ENCODE assay signal across 1 cellular context in the genomic region with DNA sequence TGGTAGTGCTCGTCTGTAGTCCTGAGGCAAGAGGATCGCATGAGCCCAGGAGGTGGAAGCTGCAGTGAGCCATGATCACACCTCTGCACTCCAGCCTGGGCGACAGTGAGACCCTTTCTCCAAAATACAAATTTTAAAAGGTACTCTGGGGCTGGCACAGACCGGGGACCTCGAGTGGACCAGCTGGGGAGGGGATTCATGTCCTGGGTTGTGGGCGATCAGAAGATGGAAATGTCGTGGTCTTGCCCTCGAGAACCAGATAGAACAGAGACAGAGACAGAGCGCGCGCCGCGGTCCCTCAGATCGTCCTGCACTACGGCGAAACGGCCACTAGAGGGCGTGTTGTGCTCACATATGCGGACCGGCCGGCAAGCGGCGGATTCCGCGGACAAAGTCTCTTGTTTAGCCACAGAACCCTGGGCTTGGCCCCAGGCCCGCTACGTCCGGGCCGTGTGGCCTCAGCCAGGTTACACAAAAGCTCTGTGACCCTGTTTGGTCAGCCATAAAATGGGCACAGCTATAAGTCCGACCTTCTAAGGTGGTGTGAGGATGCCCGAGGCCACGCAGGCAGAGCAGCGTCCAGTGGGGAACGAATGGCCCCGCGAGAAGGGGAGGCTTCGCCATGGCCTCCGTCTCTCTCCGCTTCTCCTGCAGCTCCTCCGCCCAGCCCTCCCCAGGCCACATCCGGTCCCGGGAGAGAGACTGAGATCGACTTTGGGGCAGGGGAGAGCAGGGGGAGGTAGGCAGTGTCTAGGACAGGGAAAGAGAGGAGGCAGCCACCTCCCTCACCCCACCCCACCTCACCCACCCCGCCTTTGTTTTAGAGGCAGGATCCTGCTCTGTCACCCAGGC.
TF ChIP-seq lines count a peak whose summit lies in the region.

No MANE protein-coding gene starts in this region.

TF ChIP-seq in HepG2, 621 proteins besides CTCF, POLR2A, EP300 and RAD21 (continued from another document and continues in another):
- TF ChIP-seq, protein P1, sequence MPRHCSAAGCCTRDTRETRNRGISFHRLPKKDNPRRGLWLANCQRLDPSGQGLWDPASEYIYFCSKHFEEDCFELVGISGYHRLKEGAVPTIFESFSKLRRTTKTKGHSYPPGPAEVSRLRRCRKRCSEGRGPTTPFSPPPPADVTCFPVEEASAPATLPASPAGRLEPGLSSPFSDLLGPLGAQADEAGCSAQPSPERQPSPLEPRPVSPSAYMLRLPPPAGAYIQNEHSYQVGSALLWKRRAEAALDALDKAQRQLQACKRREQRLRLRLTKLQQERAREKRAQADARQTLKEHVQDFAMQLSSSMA (CRISPR knock-in tag; IDR thresholded peaks at IDR 0.05) = no peak
- TF ChIP-seq SRSF9 (IDR thresholded peaks at IDR 0.05; ENCODE audit: borderline replicate concordance, insufficient read depth, low read depth, low read length, poor library complexity, severe bottlenecking) (no peak), GPN1 (CRISPR knock-in tag; IDR thresholded peaks at IDR 0.05; ENCODE audit: borderline replicate concordance) (no peak), TFDP1 (CRISPR knock-in tag; IDR thresholded peaks at IDR 0.05; ENCODE audit: borderline replicate concordance) (peak; percentile 18; the same call in 1 of the 2 replicates), MYNN (CRISPR knock-in tag; IDR thresholded peaks at IDR 0.05; ENCODE audit: low read depth) (no peak), ZNF761 (CRISPR knock-in tag; conservative IDR thresholded peaks at IDR 0.05) (no peak), FOXP4 (CRISPR knock-in tag; IDR thresholded peaks at IDR 0.05) (peak; percentile 63), ZNF619 (CRISPR knock-in tag; IDR thresholded peaks at IDR 0.05) (peak; percentile 95), NONO (IDR thresholded peaks at IDR 0.05) (no peak), NONO (CRISPR knock-in tag; conservative IDR thresholded peaks at IDR 0.05) (no peak; the same call in 1 of the 2 replicates), ZNF556 (CRISPR knock-in tag; IDR thresholded peaks at IDR 0.05; ENCODE audit: borderline replicate concordance) (peak; percentile 46; the same call in 1 of the 2 replicates), WIZ (CRISPR knock-in tag; IDR thresholded peaks at IDR 0.05) (no peak), HMG20A (CRISPR knock-in tag; IDR thresholded peaks at IDR 0.05; ENCODE audit: borderline replicate concordance) (no peak; the same call in 1 of the 2 replicates), FOXK2 (IDR thresholded peaks at IDR 0.05) (no peak), HCFC1 (IDR thresholded peaks at IDR 0.05; ENCODE audit: low read depth, low read length) (no peak), GABPA (IDR thresholded peaks at IDR 0.05; ENCODE audit: low read depth, low read length) (no peak), GABPA (CRISPR knock-in tag; IDR thresholded peaks at IDR 0.05; ENCODE audit: low read depth) (no peak; the same call in 1 of the 2 replicates), YEATS4 (CRISPR knock-in tag; IDR thresholded peaks at IDR 0.05; ENCODE audit: borderline replicate concordance) (no peak), MIER3 (CRISPR knock-in tag; IDR thresholded peaks at IDR 0.05; ENCODE audit: borderline replicate concordance) (peak; percentile 69; the same call in 1 of the 2 replicates), GMEB1 (CRISPR knock-in tag; IDR thresholded peaks at IDR 0.05; ENCODE audit: borderline replicate concordance) (peak; percentile 47), PHB2 (IDR thresholded peaks at IDR 0.05; ENCODE audit: partially characterized antibody) (no peak), ZIK1 (CRISPR knock-in tag; IDR thresholded peaks at IDR 0.05; ENCODE audit: borderline replicate concordance, low read depth) (0 out of 2 replicates have a peak, but pooled peaks have one; percentile 50), ZNF276 (CRISPR knock-in tag; IDR thresholded peaks at IDR 0.05; ENCODE audit: low read depth) (0 out of 2 replicates have a peak, but pooled peaks have one; percentile 69), ZNF788 (CRISPR knock-in tag; IDR thresholded peaks at IDR 0.05; ENCODE audit: borderline replicate concordance) (peak; percentile 88), HIVEP1 (CRISPR knock-in tag; IDR thresholded peaks at IDR 0.05) (no peak), NPAS2 (CRISPR knock-in tag; IDR thresholded peaks at IDR 0.05; ENCODE audit: borderline replicate concordance) (no peak), KLF12 (CRISPR knock-in tag; IDR thresholded peaks at IDR 0.05; ENCODE audit: borderline replicate concordance) (0 out of 2 replicates have a peak, but pooled peaks have one; percentile 30), CREB3 (CRISPR knock-in tag; IDR thresholded peaks at IDR 0.05) (no peak), FOXC1 (CRISPR knock-in tag; IDR thresholded peaks at IDR 0.05; ENCODE audit: borderline replicate concordance) (peak; percentile 16; the same call in 1 of the 2 replicates), GTF2F1 (IDR thresholded peaks at IDR 0.05; ENCODE audit: low read length) (no peak), ZNF577 (CRISPR knock-in tag; IDR thresholded peaks at IDR 0.05; ENCODE audit: borderline replicate concordance, low read depth) (no peak), KMT2B (CRISPR knock-in tag; IDR thresholded peaks at IDR 0.05) (peak; percentile 48; the same call in 1 of the 2 replicates), ZBTB34 (CRISPR knock-in tag; IDR thresholded peaks at IDR 0.05) (no peak), ZNF143 (CRISPR knock-in tag; IDR thresholded peaks at IDR 0.05) (peak; percentile 21; the same call in 1 of the 2 replicates), SSRP1 (CRISPR knock-in tag; IDR thresholded peaks at IDR 0.05) (no peak), ZNF33B (CRISPR knock-in tag; IDR thresholded peaks at IDR 0.05) (no peak), STAG1 (CRISPR knock-in tag; IDR thresholded peaks at IDR 0.05) (peak; percentile 99), SOX6 (IDR thresholded peaks at IDR 0.05) (no peak), SOX6 (CRISPR knock-in tag; IDR thresholded peaks at IDR 0.05) (peak; percentile 68; the same call in 1 of the 2 replicates), EZH2 (conservative IDR thresholded peaks at IDR 0.05; ENCODE audit: low read depth, low read length) (no peak), KMT2A (CRISPR knock-in tag; IDR thresholded peaks at IDR 0.05) (peak; percentile 76; the same call in 1 of the 2 replicates), ZSCAN21 (CRISPR knock-in tag; IDR thresholded peaks at IDR 0.05; ENCODE audit: borderline replicate concordance) (peak; percentile 58; the same call in 1 of the 2 replicates), TP53 (CRISPR knock-in tag; conservative IDR thresholded peaks at IDR 0.05) (0 out of 2 replicates have a peak, but pooled peaks have one; percentile 32), NFYB (CRISPR knock-in tag; IDR thresholded peaks at IDR 0.05) (no peak; the same call in 1 of the 2 replicates), ZNF614 (CRISPR knock-in tag; IDR thresholded peaks at IDR 0.05; ENCODE audit: borderline replicate concordance) (peak; percentile 60; the same call in 1 of the 2 replicates), SUZ12 (IDR thresholded peaks at IDR 0.05; ENCODE audit: low read depth, low read length) (no peak), ZNF367 (CRISPR knock-in tag; IDR thresholded peaks at IDR 0.05; ENCODE audit: borderline replicate concordance) (no peak), ZNF841 (CRISPR knock-in tag; IDR thresholded peaks at IDR 0.05; ENCODE audit: borderline replicate concordance) (no peak), E2F1 (CRISPR knock-in tag; IDR thresholded peaks at IDR 0.05) (no peak), ZMYM3 (CRISPR knock-in tag; IDR thresholded peaks at IDR 0.05) (peak; percentile 76), FOXA1 (IDR thresholded peaks at IDR 0.05) (no peak), FOXA1 (CRISPR knock-in tag; IDR thresholded peaks at IDR 0.05) (no peak; the same call in 1 of the 2 replicates)
- TF ChIP-seq, protein P2, sequence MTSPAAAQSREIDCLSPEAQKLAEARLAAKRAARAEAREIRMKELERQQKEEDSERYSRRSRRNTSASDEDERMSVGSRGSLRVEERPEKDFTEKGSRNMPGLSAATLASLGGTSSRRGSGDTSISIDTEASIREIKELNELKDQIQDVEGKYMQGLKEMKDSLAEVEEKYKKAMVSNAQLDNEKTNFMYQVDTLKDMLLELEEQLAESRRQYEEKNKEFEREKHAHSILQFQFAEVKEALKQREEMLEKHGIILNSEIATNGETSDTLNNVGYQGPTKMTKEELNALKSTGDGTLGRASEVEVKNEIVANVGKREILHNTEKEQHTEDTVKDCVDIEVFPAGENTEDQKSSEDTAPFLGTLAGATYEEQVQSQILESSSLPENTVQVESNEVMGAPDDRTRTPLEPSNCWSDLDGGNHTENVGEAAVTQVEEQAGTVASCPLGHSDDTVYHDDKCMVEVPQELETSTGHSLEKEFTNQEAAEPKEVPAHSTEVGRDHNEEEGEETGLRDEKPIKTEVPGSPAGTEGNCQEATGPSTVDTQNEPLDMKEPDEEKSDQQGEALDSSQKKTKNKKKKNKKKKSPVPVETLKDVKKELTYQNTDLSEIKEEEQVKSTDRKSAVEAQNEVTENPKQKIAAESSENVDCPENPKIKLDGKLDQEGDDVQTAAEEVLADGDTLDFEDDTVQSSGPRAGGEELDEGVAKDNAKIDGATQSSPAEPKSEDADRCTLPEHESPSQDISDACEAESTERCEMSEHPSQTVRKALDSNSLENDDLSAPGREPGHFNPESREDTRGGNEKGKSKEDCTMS (CRISPR knock-in tag; conservative IDR thresholded peaks at IDR 0.05) = peak; percentile 40; the same call in 1 of the 2 replicates
